Comparison of ENCODE assay signal across 10 cellular contexts in the genomic region with DNA sequence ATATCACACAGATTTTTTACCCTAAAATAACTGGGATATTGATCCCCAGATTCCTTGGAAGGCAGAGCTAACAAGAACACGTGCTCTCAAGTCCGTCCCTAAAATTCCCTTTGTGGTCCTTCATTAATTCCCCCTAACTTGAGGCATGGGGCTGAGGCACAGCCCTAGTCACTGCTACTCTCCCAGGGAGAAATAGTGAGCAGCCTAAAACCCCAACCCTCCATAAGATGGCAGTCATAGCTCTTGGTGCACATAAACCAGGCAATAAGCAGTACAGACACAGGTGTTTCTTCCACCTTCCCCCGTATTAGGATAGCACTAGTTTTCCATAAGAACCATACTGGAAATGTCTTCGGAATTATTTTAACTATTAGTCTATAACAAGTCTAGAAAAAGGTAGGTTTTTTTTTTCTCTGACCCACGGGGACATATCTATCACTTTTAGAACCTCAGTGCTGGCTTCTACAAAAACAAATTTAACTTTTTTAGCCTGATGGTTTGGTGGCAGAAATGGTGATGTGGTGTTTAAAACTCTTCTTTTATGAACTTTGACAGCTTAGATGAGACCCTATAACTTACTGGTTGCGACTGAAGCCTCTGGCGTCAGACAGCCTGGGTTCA. TPM values are rescaled to one million over a fixed set of nuclear protein-coding genes. Genes with fewer than 3 reads are reported as not detected.
DNase-seq lines count a peak whose midpoint lies in the region; ATAC-seq, FAIRE-seq and TF ChIP-seq lines count a peak whose summit lies in the region.
"Had no signal": no experiment of that assay in that cellular context is flagged by ENCODE, and none has a peak within 500 bp of the region (broad histone marks: within the 10 kb centered on the region; RNA-seq: fewer than 3 reads in every experiment).

No MANE protein-coding gene starts in this region.

- peak; percentile 42; the same call in 1 of the 2 replicates for TF ChIP-seq CTCF in HFFc6 (IDR thresholded peaks at IDR 0.05)
- peak; percentile 50 to 82 (median 51) for TF ChIP-seq CTCF in keratinocyte (optimal IDR thresholded peaks at IDR 0.05 in 1 of 3, IDR thresholded peaks at IDR 0.05 in 1 of 3, conservative IDR thresholded peaks at IDR 0.05 in 1 of 3; ENCODE audit: extremely low read depth in 1 of 3, insufficient read depth in 2 of 3, low read length in 3 of 3)
- TF ChIP-seq CTCF in pancreas (IDR thresholded peaks at IDR 0.05) = no peak

- 45 to 63% methylated on average over 7 of the region's 7 CpGs for WGBS in pancreas, 2 donors

- TF ChIP-seq POLR2A in GM18505 (IDR thresholded peaks at IDR 0.05; ENCODE audit: borderline replicate concordance, extremely low read depth, insufficient read depth, insufficient read length) = no peak

- dilution Hi-C loops in keratinocyte (cut with MboI; ENCODE audit: extremely low pct_ligation_motif_present, low sequenced_read_pairs) = no loop called here

- no peak for ATAC-seq in pancreas
- ATAC-seq in GM18505 (IDR thresholded peaks at IDR 0.05; ENCODE audit: unreplicated experiment) = no peak
- no peak for ATAC-seq in GM19328 (IDR thresholded peaks at IDR 0.05; ENCODE audit: unreplicated experiment)
- ATAC-seq: sciatic nerve had no signal

- no peak overlapping the region for H3K27ac Mint-ChIP-seq in HFFc6
- H3K27ac Mint-ChIP-seq: T-helper 1 cell treated with Interleukin-12 subunit alpha and Interleukin-12 subunit beta and Interleukin-4 antibody, amounts not matched to agents 30 μg/mL and 1 μg/mL, for 36 hours had no signal

- DNase-seq in DMS53 (lab: John Stamatoyannopoulos, UW) = peak; percentile 27
- DNase-seq in HFFc6 = no peak
- DNase-seq in RPMI8226 = peak; percentile 28
- no peak for DNase-seq in keratinocyte (ENCODE audit: low read depth, low spot score)
- DNase-seq in pancreas = no peak
- no peak for DNase-seq in effector memory CD4-positive, alpha-beta T cell

- no peaks in the 10 kb centered on the region for H3K36me3 Mint-ChIP-seq in HFFc6 (ENCODE audit: low read depth)

- H3K4me1 Mint-ChIP-seq in HFFc6 (ENCODE audit: low read depth) = peaks cover 40% of the 10 kb centered on the region

- no peak overlapping the region for H3K4me2 ChIP-seq in keratinocyte (ENCODE audit: control insufficient read depth, extremely low read depth, insufficient read depth, low read depth, low read length)

- no peak overlapping the region for H3K27ac ChIP-seq in keratinocyte (ENCODE audit: control insufficient read depth, insufficient read depth, low read length)
- H3K27ac ChIP-seq in pancreas = no peak overlapping the region
- no peak overlapping the region for H3K27ac ChIP-seq in effector memory CD4-positive, alpha-beta T cell (ENCODE audit: insufficient read depth, low read length, poor library complexity, severe bottlenecking)

- intact Hi-C loops in pancreas (cut with DNase I) = loop anchor here in 1 of 3 donors (5.0 kb wide), 1 partner anchor 35 kb away; the partner anchor contains the start of gene TMEM253

- H3K9me3 ChIP-seq in keratinocyte (ENCODE audit: control insufficient read depth, low read depth, low read length) = no peaks in the 10 kb centered on the region
- no peaks in the 10 kb centered on the region for H3K9me3 ChIP-seq in pancreas
- no peaks in the 10 kb centered on the region for H3K9me3 ChIP-seq in effector memory CD4-positive, alpha-beta T cell (ENCODE audit: control insufficient read depth, low read length)

- H2AFZ ChIP-seq in keratinocyte (ENCODE audit: control insufficient read depth, low read length) = no peak overlapping the region

- no peaks in the 10 kb centered on the region for H4K20me1 ChIP-seq in keratinocyte (ENCODE audit: control insufficient read depth, extremely low read depth, insufficient read depth, low read length)

- H3K9me1 ChIP-seq in keratinocyte (ENCODE audit: control insufficient read depth, extremely low read depth, insufficient read depth, low read length) = no peaks in the 10 kb centered on the region

- H3K4me3 ChIP-seq in keratinocyte (ENCODE audit: control insufficient read depth in 2 of 3, extremely low read depth in 1 of 3, insufficient read depth in 2 of 3, low read depth in 1 of 3, low read length in 3 of 3) (no peak overlapping the region), pancreas (no peak overlapping the region)
- no peak overlapping the region for H3K4me3 ChIP-seq in effector memory CD4-positive, alpha-beta T cell (ENCODE audit: insufficient read depth, low read depth, low read length, poor library complexity, severe bottlenecking)

- peaks cover 17% of the 10 kb centered on the region for H3K27me3 ChIP-seq in keratinocyte (ENCODE audit: control insufficient read depth, extremely low read depth, insufficient read depth, low read length)
- H3K27me3 ChIP-seq in pancreas = no peaks in the 10 kb centered on the region
- H3K27me3 ChIP-seq in effector memory CD4-positive, alpha-beta T cell (replicated peaks; ENCODE audit: control insufficient read depth, insufficient read depth, low read length, poor library complexity, severe bottlenecking) = peaks cover 46% of the 10 kb centered on the region

- H3K9ac ChIP-seq in keratinocyte (ENCODE audit: control insufficient read depth, extremely low read depth, insufficient read depth, low read length) = no peak overlapping the region

- H3K4me3 Mint-ChIP-seq in HFFc6 = no peak overlapping the region
- H3K4me3 Mint-ChIP-seq: T-helper 1 cell treated with Interleukin-12 subunit alpha and Interleukin-12 subunit beta and Interleukin-4 antibody, amounts not matched to agents 30 μg/mL and 1 μg/mL, for 36 hours had no signal

- H3K36me3 ChIP-seq in keratinocyte (ENCODE audit: control insufficient read depth in 2 of 2, extremely low read depth in 1 of 2, insufficient read depth in 2 of 2, low read length in 2 of 2) (no peaks in the 10 kb centered on the region), pancreas (no peaks in the 10 kb centered on the region)
- no peaks in the 10 kb centered on the region for H3K36me3 ChIP-seq in effector memory CD4-positive, alpha-beta T cell (ENCODE audit: control insufficient read depth, insufficient read depth, low read length)

- H3K27me3 Mint-ChIP-seq in HFFc6 (ENCODE audit: insufficient read depth) = peaks cover 6% of the 10 kb centered on the region

- FAIRE-seq in keratinocyte (lab: Jason Lieb, UNC) (peak; percentile 23), pancreas (lab: Jason Lieb, UNC) (no peak)

- H3K4me1 ChIP-seq in keratinocyte (ENCODE audit: control insufficient read depth, extremely low read depth, insufficient read depth, low read length) (peaks cover 20% of the 10 kb centered on the region), pancreas (peaks cover 0 to 9% (median 5%) of the 10 kb centered on the region in 3 donors)
- peaks cover 35% of the 10 kb centered on the region for H3K4me1 ChIP-seq in effector memory CD4-positive, alpha-beta T cell (ENCODE audit: control insufficient read depth, insufficient read depth, low read length, poor library complexity, severe bottlenecking)

- H3K9me3 Mint-ChIP-seq in HFFc6 = no peaks in the 10 kb centered on the region
- H3K9me3 Mint-ChIP-seq: T-helper 1 cell treated with Interleukin-12 subunit alpha and Interleukin-12 subunit beta and Interleukin-4 antibody, amounts not matched to agents 30 μg/mL and 1 μg/mL, for 36 hours had no signal

- no peaks in the 10 kb centered on the region for H3K79me2 ChIP-seq in keratinocyte (ENCODE audit: control insufficient read depth, insufficient read depth, low read length)

RNA-seq across cellular contexts. Expression of gene ARHGEF40, which starts 3.1 kb away (rescaled TPM):
- total RNA-seq in HFFc6 (2021; fragmentation: NEBNext Ultra II Directional; extraction: Animal tissue kit (Norgen Biotek cat#: 25700)) = 10 to 100 TPM; 30.4 to 43.0 (median 40.8) TPM
- polyA plus RNA-seq in keratinocyte = 8.7 to 14.4 TPM (median 11.9 TPM) in 3 replicates
- polyA plus RNA-seq in keratinocyte (2011; ENCODE audit: low read depth) = 7.7 TPM
- polyA plus RNA-seq in keratinocyte (2011; cell fraction: cytosol; rRNA removed) = 10.9 and 11.1 TPM in 2 replicates
- polyA plus RNA-seq in keratinocyte (2011; cell fraction: nucleus; rRNA removed) = 34.3 and 52.7 TPM in 2 replicates
- polyA plus RNA-seq in keratinocyte (2012; ENCODE audit: low replicate concordance) = 7.0 and 8.0 TPM in 2 replicates
- 10.5 to 39.4 TPM (median 26.2 TPM) in 3 replicates for polyA minus RNA-seq in keratinocyte
- polyA minus RNA-seq in keratinocyte (2011; cell fraction: cytosol; rRNA and poly(A)+ RNA removed) = 9.4 TPM
- 14.1 and 16.1 TPM in 2 replicates for polyA minus RNA-seq in keratinocyte (2011; cell fraction: nucleus; rRNA and poly(A)+ RNA removed)
- 10 to 100 TPM; 24.5 to 58.0 (median 36.4) TPM for total RNA-seq in pancreas
- 10 to 100 TPM; 68.8 to 77.0 TPM for polyA plus RNA-seq in pancreas

RNA-seq across cellular contexts. Expression of gene RNASE8, which starts 9.4 kb away (rescaled TPM):
- not detected for total RNA-seq in HFFc6 (2021; fragmentation: NEBNext Ultra II Directional; extraction: Animal tissue kit (Norgen Biotek cat#: 25700))
- polyA plus RNA-seq in keratinocyte = not detected in 3 replicates
- polyA plus RNA-seq in keratinocyte (2011; ENCODE audit: low read depth) = 0.45 TPM
- polyA plus RNA-seq in keratinocyte (2011; cell fraction: cytosol; rRNA removed) = not detected in 2 replicates
- not detected in 2 replicates for polyA plus RNA-seq in keratinocyte (2011; cell fraction: nucleus; rRNA removed)
- 0.63 TPM in 1 of 2 replicates, not detected in the other for polyA plus RNA-seq in keratinocyte (2012; ENCODE audit: low replicate concordance)
- polyA minus RNA-seq in keratinocyte = not detected in 3 replicates
- not detected for polyA minus RNA-seq in keratinocyte (2011; cell fraction: cytosol; rRNA and poly(A)+ RNA removed)
- not detected in 2 replicates for polyA minus RNA-seq in keratinocyte (2011; cell fraction: nucleus; rRNA and poly(A)+ RNA removed)
- total RNA-seq in pancreas = not detected
- polyA plus RNA-seq in pancreas = not detected
- total RNA-seq: sciatic nerve had no signal

RNA-seq across cellular contexts. Expression of gene RNASE7, which starts 24.8 kb away (rescaled TPM):
- total RNA-seq in HFFc6 (2021; fragmentation: NEBNext Ultra II Directional; extraction: Animal tissue kit (Norgen Biotek cat#: 25700)) = not detected
- 17.4 to 36.6 TPM (median 19.0 TPM) in 3 replicates for polyA plus RNA-seq in keratinocyte
- 169 TPM for polyA plus RNA-seq in keratinocyte (2011; ENCODE audit: low read depth)
- 19.3 and 22.8 TPM in 2 replicates for polyA plus RNA-seq in keratinocyte (2011; cell fraction: cytosol; rRNA removed)
- polyA plus RNA-seq in keratinocyte (2011; cell fraction: nucleus; rRNA removed) = 51.6 and 58.1 TPM in 2 replicates
- polyA plus RNA-seq in keratinocyte (2012; ENCODE audit: low replicate concordance) = 24.5 and 513 TPM in 2 replicates
- 14.7 to 29.6 TPM (median 16.9 TPM) in 3 replicates for polyA minus RNA-seq in keratinocyte
- 21.3 TPM for polyA minus RNA-seq in keratinocyte (2011; cell fraction: cytosol; rRNA and poly(A)+ RNA removed)
- 22.5 and 22.9 TPM in 2 replicates for polyA minus RNA-seq in keratinocyte (2011; cell fraction: nucleus; rRNA and poly(A)+ RNA removed)
- total RNA-seq in pancreas = under 1 TPM in 4 of 6 donors, not detected in 2; 0.23 to 0.78 (median 0.28) TPM
- under 1 TPM in 1 of 2 donors, not detected in 1; 0.11 TPM for polyA plus RNA-seq in pancreas
- total RNA-seq: sciatic nerve had no signal

RNA-seq across cellular contexts. Expression of gene ZNF219, which starts 31.5 kb away (rescaled TPM):
- 10 to 100 TPM in 2 of 6 experiments, 1 to 10 TPM in 4; 5.3 to 11.2 (median 6.6) TPM for total RNA-seq in HFFc6 (2021; fragmentation: NEBNext Ultra II Directional; extraction: Animal tissue kit (Norgen Biotek cat#: 25700))
- polyA plus RNA-seq in keratinocyte = 23.1 to 35.3 TPM (median 24.8 TPM) in 3 replicates
- 3.3 TPM for polyA plus RNA-seq in keratinocyte (2011; ENCODE audit: low read depth)
- polyA plus RNA-seq in keratinocyte (2011; cell fraction: cytosol; rRNA removed) = 13.6 and 54.2 TPM in 2 replicates
- 92.2 and 119 TPM in 2 replicates for polyA plus RNA-seq in keratinocyte (2011; cell fraction: nucleus; rRNA removed)
- 23.8 and 28.7 TPM in 2 replicates for polyA plus RNA-seq in keratinocyte (2012; ENCODE audit: low replicate concordance)
- 16.3 to 21.7 TPM (median 21.3 TPM) in 3 replicates for polyA minus RNA-seq in keratinocyte
- polyA minus RNA-seq in keratinocyte (2011; cell fraction: cytosol; rRNA and poly(A)+ RNA removed) = 57.2 TPM
- 23.7 and 26.5 TPM in 2 replicates for polyA minus RNA-seq in keratinocyte (2011; cell fraction: nucleus; rRNA and poly(A)+ RNA removed)
- 10 to 100 TPM; 13.5 to 23.6 (median 16.1) TPM for total RNA-seq in pancreas
- 10 to 100 TPM; 19.8 to 20.5 TPM for polyA plus RNA-seq in pancreas

RNA-seq across cellular contexts. Expression of gene RNASE13, which starts 32.4 kb away (rescaled TPM):
- not detected for total RNA-seq in HFFc6 (2021; fragmentation: NEBNext Ultra II Directional; extraction: Animal tissue kit (Norgen Biotek cat#: 25700))
- polyA plus RNA-seq in keratinocyte (not detected in 3 replicates), pancreas (under 1 TPM; 0.15 to 0.23 TPM)
- polyA plus RNA-seq in keratinocyte (2011; ENCODE audit: low read depth) = not detected
- polyA plus RNA-seq in keratinocyte (2011; cell fraction: cytosol; rRNA removed) = not detected in 2 replicates
- polyA plus RNA-seq in keratinocyte (2011; cell fraction: nucleus; rRNA removed) = 0.08 and 0.13 TPM in 2 replicates
- polyA plus RNA-seq in keratinocyte (2012; ENCODE audit: low replicate concordance) = not detected in 2 replicates
- polyA minus RNA-seq in keratinocyte = not detected in 3 replicates
- polyA minus RNA-seq in keratinocyte (2011; cell fraction: cytosol; rRNA and poly(A)+ RNA removed) = not detected
- not detected in 2 replicates for polyA minus RNA-seq in keratinocyte (2011; cell fraction: nucleus; rRNA and poly(A)+ RNA removed)
- under 1 TPM in 2 of 6 donors, not detected in 4; 0.08 to 0.12 TPM for total RNA-seq in pancreas
- total RNA-seq: sciatic nerve had no signal

Comparison
In these comparisons a context has a peak if more than half of its experiments do, and no peak if none do; other contexts are left out.
1. DNase-seq: peak in DMS53 (single experiment) and RPMI8226 (single experiment); none in HFFc6 (single experiment), keratinocyte (single experiment), pancreas (0 of 6) and effector memory CD4-positive, alpha-beta T cell (0 of 3).
2. CTCF ChIP-seq: peak in HFFc6 (single experiment) and keratinocyte (3 of 3); none in pancreas (0 of 4).